Comparison of ENCODE assay signal across 8 cellular contexts in genomic region chr11:93234602-93235207, GRCh38. TPM values are rescaled to one million over a fixed set of nuclear protein-coding genes. Genes with fewer than 3 reads are reported as not detected.
DNase-seq lines count a peak whose midpoint lies in the region; ATAC-seq and TF ChIP-seq lines count a peak whose summit lies in the region.

No MANE protein-coding gene starts in this region.

- no peaks in the 10 kb centered on the region for H3K36me3 ChIP-seq in adrenal gland (replicated peaks in 1 of 2)

- ATAC-seq in GM18498 (IDR thresholded peaks at IDR 0.05; ENCODE audit: unreplicated experiment) (peak; percentile 99), HG02798 (IDR thresholded peaks at IDR 0.05; ENCODE audit: poor library complexity, unreplicated experiment) (peak; percentile 98), left cardiac atrium (peak; percentile 97 to 98)

- H3K4me1 ChIP-seq in adrenal gland (replicated peaks in 1 of 2), result peaks cover 4 to 12% of the 10 kb centered on the region in 2 donors

- no peaks in the 10 kb centered on the region for H3K9me3 ChIP-seq in adrenal gland (replicated peaks in 1 of 3)

- TF ChIP-seq CTCF in adrenal gland (IDR thresholded peaks at IDR 0.05), result peak; percentile 87 to 98 (median 97)

- intact Hi-C loops in adrenal gland (cut with DNase I) (loop anchor here (2.0 to 5.0 kb wide), 3 partner anchors 308 to 418 kb away; partner anchors contain the start of gene SMCO4 (in 2 of the 2)), left cardiac atrium (cut with DNase I) (loop anchor here (1.0 to 5.0 kb wide), 4 partner anchors 308 to 418 kb away; partner anchors contain the start of gene SMCO4 (in 2 of the 2))

- H3K4me3 ChIP-seq in adrenal gland, result no peak overlapping the region

- peak; percentile 82 for DNase-seq in NCI-H1105 treated with DMSO at 0.1 percent for 48 hours (lab: John Stamatoyannopoulos, UW)
- DNase-seq in SKM-1 treated with dmso at 0.1 percent for 144 hours (lab: John Stamatoyannopoulos, UW; ENCODE audit: unreplicated experiment), result peak; percentile 69
- DNase-seq in adrenal gland, result peak; percentile 79 to 95 (median 90)
- DNase-seq in left cardiac atrium, result peak; percentile 77
- DNase-seq in renal cortical epithelial cell (ENCODE audit: low read depth), result peak; percentile 71
- no peak for DNase-seq in cortex of kidney (lab: John Stamatoyannopoulos, UW)

- 23 to 33% (median 25%) methylated on average over 3 to 4 of the region's 4 CpGs for WGBS in adrenal gland, 4 donors

- H3K27ac ChIP-seq in adrenal gland, result no peak overlapping the region

- TF ChIP-seq POLR2A in adrenal gland (IDR thresholded peaks at IDR 0.05), result no peak

- no peaks in the 10 kb centered on the region for H3K27me3 ChIP-seq in adrenal gland

RNA-seq across cellular contexts. Expression of gene SLC36A4, which starts 36.9 kb away (rescaled TPM):
- total RNA-seq in adrenal gland, result 10 to 100 TPM in 6 of 8 donors, 1 to 10 TPM in 2; 5.0 to 20.6 (median 12.0) TPM
- polyA plus RNA-seq in adrenal gland, result 10 to 100 TPM in 1 of 3 donors, 1 to 10 TPM in 2; 4.6 to 24.0 (median 5.9) TPM
- 10 to 100 TPM; 12.3 to 17.5 TPM for total RNA-seq in left cardiac atrium
- total RNA-seq in renal cortical epithelial cell, result 11.1 and 13.2 TPM in 2 replicates
